ENCODE assay signal across 8 cellular contexts in the genomic region with DNA sequence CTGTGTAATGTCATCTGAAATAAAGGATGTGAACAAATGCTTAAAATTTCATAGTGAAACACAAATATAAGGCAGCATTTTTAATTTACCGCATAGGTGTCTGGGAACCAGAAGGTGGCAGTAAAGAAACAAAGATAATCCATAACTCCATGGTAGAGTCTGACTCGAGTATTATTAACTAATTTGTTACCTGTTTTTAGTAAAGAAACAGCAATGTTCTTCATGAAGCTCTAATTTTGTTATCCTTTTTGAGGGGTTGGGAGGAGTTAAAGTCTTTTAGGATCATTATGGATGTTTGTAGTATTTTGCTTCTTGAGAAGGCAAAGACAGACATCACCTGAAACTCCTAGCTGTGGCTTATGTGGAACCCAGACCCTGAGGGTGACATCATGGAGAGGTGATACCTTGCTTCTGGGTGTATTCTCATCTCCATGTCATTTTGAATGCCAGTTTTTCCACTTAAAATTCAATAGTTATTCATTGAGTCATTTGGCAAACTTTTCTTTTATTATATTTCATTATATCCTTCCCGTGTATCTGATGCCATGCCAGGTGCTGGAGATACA.
DNase-seq lines count a peak whose midpoint lies in the region; ATAC-seq and TF ChIP-seq lines count a peak whose summit lies in the region.

No MANE protein-coding gene starts in this region.

- DNase-seq in NCI-H526 (lab: John Stamatoyannopoulos, UW) (peak; percentile 28 to 62), NCI-H526 treated with DMSO at 0.1 percent for 48 hours (lab: John Stamatoyannopoulos, UW) (no peak), NCI-H1105 (lab: John Stamatoyannopoulos, UW) (peak; percentile 37), glutamatergic neuron (no peak), smooth muscle cell (lab: John Stamatoyannopoulos, UW; ENCODE audit: unreplicated experiment) (no peak), NK-92 (lab: John Stamatoyannopoulos, UW; ENCODE audit: unreplicated experiment) (no peak)
- no peak for DNase-seq in activated CD8-positive, alpha-beta T cell treated with anti-CD3 and anti-CD28 coated beads, Interleukin-2, amount 10 ng/mL, durations not matched to agents 7 days and 5 days
- no peak for DNase-seq in effector CD4-positive, alpha-beta T cell

- POLR2A ChIA-PET in activated CD8-positive, alpha-beta T cell treated with anti-CD3 and anti-CD28 coated beads, Interleukin-2, amount 10 ng/mL, durations not matched to agents 7 days and 5 days (lab: Charles Lee), result no interaction called here

- no peaks in the 10 kb centered on the region for H3K9me3 Mint-ChIP-seq in activated CD8-positive, alpha-beta T cell treated with anti-CD3 and anti-CD28 coated beads, Interleukin-2, amount 10 ng/mL, durations not matched to agents 7 days and 5 days (ENCODE audit: insufficient read depth)
- peaks cover 5% of the 10 kb centered on the region for H3K9me3 Mint-ChIP-seq in glutamatergic neuron (ENCODE audit: unreplicated experiment)

- no peaks in the 10 kb centered on the region for H4K20me1 ChIP-seq in smooth muscle cell (ENCODE audit: low read depth)

- no peak overlapping the region for H3K4me3 Mint-ChIP-seq in activated CD8-positive, alpha-beta T cell treated with anti-CD3 and anti-CD28 coated beads, Interleukin-2, amount 10 ng/mL, durations not matched to agents 7 days and 5 days
- H3K4me3 Mint-ChIP-seq in glutamatergic neuron (ENCODE audit: unreplicated experiment), result no peak overlapping the region

- TF ChIP-seq CTCF in glutamatergic neuron (IDR thresholded peaks at IDR 0.05; ENCODE audit: partially characterized antibody, unreplicated experiment) (peak; percentile 52), smooth muscle cell (IDR thresholded peaks at IDR 0.05; ENCODE audit: borderline replicate concordance, insufficient read depth, poor library complexity, severe bottlenecking) (peak; percentile 66)

- H3K4me3 ChIP-seq in smooth muscle cell, result no peak overlapping the region

- no peaks in the 10 kb centered on the region for H3K27me3 Mint-ChIP-seq in activated CD8-positive, alpha-beta T cell treated with anti-CD3 and anti-CD28 coated beads, Interleukin-2, amount 10 ng/mL, durations not matched to agents 7 days and 5 days (ENCODE audit: low read depth)
- H3K27me3 Mint-ChIP-seq in glutamatergic neuron (ENCODE audit: unreplicated experiment), result no peaks in the 10 kb centered on the region

- H3K9me3 ChIP-seq in smooth muscle cell (replicated peaks; ENCODE audit: low read depth), result no peaks in the 10 kb centered on the region

- H3K27me3 ChIP-seq in smooth muscle cell (ENCODE audit: low read depth), result no peaks in the 10 kb centered on the region

- H3K4me2 ChIP-seq in smooth muscle cell, result no peak overlapping the region

- ATAC-seq in activated CD8-positive, alpha-beta T cell treated with anti-CD3 and anti-CD28 coated beads, Interleukin-2, amount 10 ng/mL, durations not matched to agents 7 days and 5 days, result peak; percentile 68

- CTCF ChIA-PET in activated CD8-positive, alpha-beta T cell treated with anti-CD3 and anti-CD28 coated beads, Interleukin-2, amount 10 ng/mL, durations not matched to agents 7 days and 5 days (lab: Charles Lee), result interaction anchor here (0.5 to 2.3 kb wide), 25 partner anchors 8 to 1568 kb away, joined by 3 to 14 read pairs (median 5); no protein-coding TSS in a partner anchor

- H3K4me1 Mint-ChIP-seq in activated CD8-positive, alpha-beta T cell treated with anti-CD3 and anti-CD28 coated beads, Interleukin-2, amount 10 ng/mL, durations not matched to agents 7 days and 5 days (ENCODE audit: low read depth), result peaks cover 14% of the 10 kb centered on the region
- no peaks in the 10 kb centered on the region for H3K4me1 Mint-ChIP-seq in glutamatergic neuron (ENCODE audit: low read depth, unreplicated experiment)

- H3K27ac ChIP-seq in smooth muscle cell (ENCODE audit: low read depth), result no peak overlapping the region

- no peak overlapping the region for H2AFZ ChIP-seq in smooth muscle cell (ENCODE audit: low read depth)

- H3K4me1 ChIP-seq in smooth muscle cell (ENCODE audit: low read depth), result peaks cover 16% of the 10 kb centered on the region

- H3K79me2 ChIP-seq in smooth muscle cell (ENCODE audit: low read depth), result no peaks in the 10 kb centered on the region

- no peaks in the 10 kb centered on the region for H3F3A ChIP-seq in smooth muscle cell (ENCODE audit: low read depth)

- no peaks in the 10 kb centered on the region for H3K36me3 ChIP-seq in smooth muscle cell (ENCODE audit: low read depth)

- H3K36me3 Mint-ChIP-seq in activated CD8-positive, alpha-beta T cell treated with anti-CD3 and anti-CD28 coated beads, Interleukin-2, amount 10 ng/mL, durations not matched to agents 7 days and 5 days (ENCODE audit: low read depth), result peaks cover 9% of the 10 kb centered on the region
- H3K36me3 Mint-ChIP-seq in glutamatergic neuron (ENCODE audit: unreplicated experiment), result no peaks in the 10 kb centered on the region

- H3K9ac ChIP-seq in smooth muscle cell (ENCODE audit: low read depth), result no peak overlapping the region

- H3K27ac Mint-ChIP-seq in activated CD8-positive, alpha-beta T cell treated with anti-CD3 and anti-CD28 coated beads, Interleukin-2, amount 10 ng/mL, durations not matched to agents 7 days and 5 days, result no peak overlapping the region
- no peak overlapping the region for H3K27ac Mint-ChIP-seq in glutamatergic neuron (ENCODE audit: unreplicated experiment)

- WGBS in smooth muscle cell (ENCODE audit: low lambda C conversion rate), result 48% methylated on average over 3 of the region's 3 CpGs

Comparison
In these comparisons a context has a peak if more than half of its experiments do, and no peak if none do; other contexts are left out.
1. DNase-seq: peak in NCI-H526 (2 of 2) and NCI-H1105 (single experiment); none in NCI-H526 treated with DMSO at 0.1 percent for 48 hours (single experiment), activated CD8-positive, alpha-beta T cell treated with anti-CD3 and anti-CD28 coated beads, Interleukin-2, amount 10 ng/mL, durations not matched to agents 7 days and 5 days (single experiment), glutamatergic neuron (single experiment), smooth muscle cell (single experiment), effector CD4-positive, alpha-beta T cell (single experiment) and NK-92 (single experiment).